In genomic region chr2:153433403-153433802, GRCh38 we compare ENCODE assay signal across 26 cellular contexts. TPM values are rescaled to one million over a fixed set of nuclear protein-coding genes. Genes with fewer than 3 reads are reported as not detected.
DNase-seq lines count a peak whose midpoint lies in the region; ATAC-seq, FAIRE-seq and TF ChIP-seq lines count a peak whose summit lies in the region.
"Had no signal": no experiment of that assay in that cellular context is flagged by ENCODE, and none has a peak within 500 bp of the region (broad histone marks: within the 10 kb centered on the region; RNA-seq: fewer than 3 reads in every experiment).

No MANE protein-coding gene starts in this region.

- no peak overlapping the region for H2AFZ ChIP-seq in HepG2 (ENCODE audit: low read length)
- H2AFZ ChIP-seq in IMR-90 (replicated peaks; ENCODE audit: low read length, poor library complexity) = no peak overlapping the region

- H3K27ac ChIP-seq in HepG2 (ENCODE audit: extremely low read length, insufficient read depth, low read length) = no peak overlapping the region
- no peak overlapping the region for H3K27ac ChIP-seq in right lobe of liver
- no peak overlapping the region for H3K27ac ChIP-seq in IMR-90 (ENCODE audit: insufficient read depth, low read length)
- H3K27ac ChIP-seq: 22Rv1, BLaER1 had no signal

- TF ChIP-seq CTCF in HepG2 (CRISPR knock-in tag; IDR thresholded peaks at IDR 0.05) (no peak), right lobe of liver (IDR thresholded peaks at IDR 0.05) (no peak), IMR-90 (conservative IDR thresholded peaks at IDR 0.05; ENCODE audit: low read depth, low read length) (no peak)

- BruUV-seq in HepG2 (replicated peaks; lab: Mats Ljungman, UMichigan) (no TSS peak), IMR-90 (replicated peaks; lab: Mats Ljungman, UMichigan) (no TSS peak)

- H3K4me2 ChIP-seq in HepG2 (ENCODE audit: low read depth, low read length) (no peak overlapping the region), IMR-90 (ENCODE audit: low read depth, low read length) (no peak overlapping the region)
- H3K4me2 ChIP-seq: BLaER1 had no signal

- H4K20me1 ChIP-seq in HepG2 (ENCODE audit: insufficient read depth, low read length) (no peaks in the 10 kb centered on the region), IMR-90 (ENCODE audit: insufficient read depth, low read length) (no peaks in the 10 kb centered on the region)
- H4K20me1 ChIP-seq: BLaER1 had no signal

- WGBS in HepG2 (ENCODE audit: low lambda C conversion rate) = 38% methylated on average over 3 of the region's 3 CpGs
- WGBS in right lobe of liver (ENCODE audit: insufficient coverage, low coverage, low lambda C conversion rate, missing lambda C conversion rate) = 61% methylated on average over 3 of the region's 3 CpGs
- WGBS in IMR-90 (ENCODE audit: extremely low coverage in 2 of 2, insufficient read length in 1 of 2), 2 experiments = no CpG with 5 or more reads among the region's 3 CpGs

- no peak overlapping the region for H4K91ac ChIP-seq in IMR-90 (ENCODE audit: insufficient read depth, low read depth, low read length)

- H3K4ac ChIP-seq in IMR-90 (ENCODE audit: low read depth, low read length) = no peak overlapping the region

- intact Hi-C loops in HepG2 (cut with micrococcal nuclease; ENCODE audit: unreplicated experiment) = no loop called here
- intact Hi-C loops in right lobe of liver (cut with DNase I) = no loop called here
- intact Hi-C loops in IMR-90 (cut with micrococcal nuclease) = no loop called here

- H3K56ac ChIP-seq in IMR-90 (ENCODE audit: extremely low read depth, insufficient read depth, low read length) = no peak overlapping the region

- H4K5ac ChIP-seq in IMR-90 (ENCODE audit: low read depth, low read length) = no peak overlapping the region

- TF ChIP-seq EP300 in HepG2 (IDR thresholded peaks at IDR 0.05; ENCODE audit: low read depth in 2 of 2, low read length in 2 of 2) (no peak), HepG2 (CRISPR knock-in tag; IDR thresholded peaks at IDR 0.05; ENCODE audit: borderline replicate concordance) (no peak)

- H2BK120ac ChIP-seq in IMR-90 (ENCODE audit: low read depth, low read length) = no peak overlapping the region

- H3K9ac ChIP-seq in HepG2 (ENCODE audit: insufficient read depth, low read depth, low read length) (no peak overlapping the region), IMR-90 (ENCODE audit: low read depth, low read length) (no peak overlapping the region)
- H3K9ac ChIP-seq: BLaER1 had no signal

- no peak overlapping the region for H3K4me3 ChIP-seq in HepG2 (replicated peaks in 1 of 3; ENCODE audit: insufficient read depth in 1 of 3, low read depth in 2 of 3, low read length in 3 of 3)
- no peak overlapping the region for H3K4me3 ChIP-seq in right lobe of liver
- no peak overlapping the region for H3K4me3 ChIP-seq in IMR-90 (ENCODE audit: insufficient read depth, low read depth, low read length)
- H3K4me3 ChIP-seq: BLaER1 had no signal

- H4K8ac ChIP-seq in IMR-90 (ENCODE audit: low read depth in 2 of 2, low read length in 2 of 2) = no peak overlapping the region

- in situ Hi-C loops in HepG2 (cut with HindIII; ENCODE audit: extremely low pct_ligation_motif_present, low pct_unique_long_range_greater_than_20kb) = no loop called here
- in situ Hi-C loops in IMR-90 (cut with MboI; ENCODE audit: low sequenced_read_pairs) = no loop called here

- H2BK15ac ChIP-seq in IMR-90 (ENCODE audit: low read depth, low read length) = no peak overlapping the region

- TF ChIP-seq RAD21 in HepG2 (CRISPR knock-in tag; IDR thresholded peaks at IDR 0.05) (no peak), IMR-90 (IDR thresholded peaks at IDR 0.05; ENCODE audit: low read length) (no peak)

- POLR2A ChIA-PET in HepG2 (lab: Yijun Ruan, JAX) = no interaction called here
- POLR2A ChIA-PET in IMR-90 (lab: Charles Lee; ENCODE audit: unreplicated experiment) = no interaction called here

- ATAC-seq in HepG2 (no peak), right lobe of liver (no peak), IMR-90 (ENCODE audit: low read depth) (no peak)

- TF ChIP-seq POLR2A in HepG2 (IDR thresholded peaks at IDR 0.05; ENCODE audit: insufficient read depth in 1 of 2, low read depth in 2 of 2, low read length in 2 of 2) = no peak
- TF ChIP-seq POLR2A in right lobe of liver (IDR thresholded peaks at IDR 0.05) = no peak
- no peak for TF ChIP-seq POLR2A in IMR-90 (IDR thresholded peaks at IDR 0.05; ENCODE audit: low read depth, low read length)

- no peaks in the 10 kb centered on the region for H3K27me3 ChIP-seq in HepG2 (ENCODE audit: control insufficient read depth in 1 of 2, insufficient read depth in 2 of 2, low read length in 2 of 2)
- no peaks in the 10 kb centered on the region for H3K27me3 ChIP-seq in right lobe of liver
- H3K27me3 ChIP-seq in IMR-90 (ENCODE audit: control insufficient read depth, insufficient read depth, low read length) = no peaks in the 10 kb centered on the region
- H3K27me3 ChIP-seq: BE2C, BLaER1 had no signal

- CTCF ChIA-PET in HepG2 (lab: Yijun Ruan, JAX; ENCODE audit: low intra/inter-chr PET ratio, low total read pairs) = no interaction called here
- CTCF ChIA-PET in IMR-90 (lab: Yijun Ruan, JAX) = no interaction called here

- H3K9me1 ChIP-seq in IMR-90 (ENCODE audit: insufficient read depth, low read length) = no peaks in the 10 kb centered on the region

- H3K4me1 ChIP-seq in HepG2 (ENCODE audit: insufficient read depth, low read length) (no peaks in the 10 kb centered on the region), right lobe of liver (no peaks in the 10 kb centered on the region), IMR-90 (ENCODE audit: control insufficient read depth, insufficient read depth, low read length) (no peaks in the 10 kb centered on the region)
- H3K4me1 ChIP-seq: BE2C, BLaER1 had no signal

- no peak for FAIRE-seq in HepG2 (lab: Jason Lieb, UNC)
- FAIRE-seq: GM12891 had no signal

- no peak overlapping the region for H2AK5ac ChIP-seq in IMR-90 (ENCODE audit: low read depth, low read length)

- no peak overlapping the region for H3K18ac ChIP-seq in IMR-90 (ENCODE audit: low read depth, low read length)

- H2BK20ac ChIP-seq in IMR-90 (ENCODE audit: low read depth, low read length) = no peak overlapping the region

- H2AK9ac ChIP-seq in IMR-90 (replicated peaks; ENCODE audit: low read depth, low read length, poor library complexity) = no peak overlapping the region

- H3K23ac ChIP-seq in IMR-90 (ENCODE audit: low read depth, low read length) = no peak overlapping the region

- DNase-seq in HepG2 (ENCODE audit: low spot score) (no peak), right lobe of liver (no peak), IMR-90 (no peak)
- no peak for DNase-seq in effector CD4-positive, alpha-beta T cell
- DNase-seq in activated effector memory CD4-positive, alpha-beta T cell treated with anti-CD3 and anti-CD28 coated beads, Interleukin-2, amount 50 U/mL, for 16 hours = no peak
- DNase-seq: ACHN; BE2C; C1 segment of cervical spinal cord; CD4-positive, alpha-beta memory T cell; CD4-positive, CD25-positive, alpha-beta regulatory T cell; CD8-positive, alpha-beta memory T cell; COR-L47; DMS 273 treated with DMSO at 0.1 percent for 48 hours; DMS153; DMS53; DMS79; DND-41; EL; GF-D8 had no signal

- H3K79me1 ChIP-seq in IMR-90 (ENCODE audit: low read depth in 1 of 2, low read length in 2 of 2) = no peaks in the 10 kb centered on the region

- no peak overlapping the region for H3K14ac ChIP-seq in IMR-90 (replicated peaks; ENCODE audit: low read depth, low read length)

- dilution Hi-C loops in IMR-90 (cut with HindIII; ENCODE audit: low sequenced_read_pairs, unreplicated experiment) = no loop called here

- H3K79me2 ChIP-seq in HepG2 (ENCODE audit: insufficient read depth, low read length) = no peaks in the 10 kb centered on the region

- no peak overlapping the region for H2BK5ac ChIP-seq in IMR-90 (ENCODE audit: low read depth, low read length, poor library complexity, severe bottlenecking)

- H3K9me3 ChIP-seq in HepG2 (ENCODE audit: low read length) = no peaks in the 10 kb centered on the region
- no peaks in the 10 kb centered on the region for H3K9me3 ChIP-seq in right lobe of liver
- peaks cover 2% of the 10 kb centered on the region; the same call in 1 of the 2 replicates for H3K9me3 ChIP-seq in IMR-90 (ENCODE audit: control insufficient read depth, insufficient read depth, low read length)
- H3K9me3 ChIP-seq: BE2C, BLaER1 had no signal

- H3K36me3 ChIP-seq in HepG2 (replicated peaks in 1 of 2; ENCODE audit: control insufficient read depth in 1 of 2, insufficient read depth in 2 of 2, low read length in 2 of 2) = no peaks in the 10 kb centered on the region
- H3K36me3 ChIP-seq in right lobe of liver = no peaks in the 10 kb centered on the region
- H3K36me3 ChIP-seq in IMR-90 (ENCODE audit: control insufficient read depth, insufficient read depth, low read length) = no peaks in the 10 kb centered on the region
- H3K36me3 ChIP-seq: BE2C, BLaER1 had no signal

TF ChIP-seq in IMR-90, 13 proteins besides CTCF, POLR2A, EP300 and RAD21 (continues in another document):
- no peak for TF ChIP-seq MAZ (IDR thresholded peaks at IDR 0.05; ENCODE audit: borderline replicate concordance, low read depth, low read length)

RNA-seq across cellular contexts. Expression of gene RPRM, which starts 45.2 kb away (rescaled TPM):
- not detected in 2 replicates for total RNA-seq in HepG2 (2016; rRNA removed; fragmentation: Illumina TruSeq; extraction: Trizol)
- total RNA-seq in HepG2 (2016; cell fraction: cytosol; rRNA removed; fragmentation: Illumina TruSeq; extraction: Trizol; ENCODE audit: low read depth) = not detected in 2 replicates
- not detected in 2 replicates for total RNA-seq in HepG2 (2016; cell fraction: insoluble cytoplasmic fraction; rRNA removed; fragmentation: Illumina TruSeq; extraction: Trizol)
- not detected in 2 replicates for total RNA-seq in HepG2 (2016; cell fraction: membrane; rRNA removed; fragmentation: Illumina TruSeq; extraction: Trizol)
- not detected in 2 replicates for total RNA-seq in HepG2 (2016; cell fraction: nucleus; rRNA removed; fragmentation: Illumina TruSeq; extraction: Trizol)
- not detected in 2 replicates for polyA plus RNA-seq in HepG2 (2011; rRNA removed)
- not detected in 2 replicates for polyA plus RNA-seq in HepG2 (2011; cell fraction: cytosol; rRNA removed)
- not detected in 2 replicates for polyA plus RNA-seq in HepG2 (2011; cell fraction: nucleus; rRNA removed)
- polyA plus RNA-seq in HepG2 (2012) = not detected in 2 replicates
- polyA plus RNA-seq in HepG2 (2016; cell fraction: cytosol; fragmentation: Illumina TruSeq; extraction: Trizol; ENCODE audit: low read depth) = not detected in 2 replicates
- not detected in 2 replicates for polyA plus RNA-seq in HepG2 (2016; cell fraction: insoluble cytoplasmic fraction; fragmentation: Illumina TruSeq; extraction: Trizol; ENCODE audit: low read depth)
- not detected in 2 replicates for polyA plus RNA-seq in HepG2 (2016; cell fraction: membrane; fragmentation: Illumina TruSeq; extraction: Trizol; ENCODE audit: low read depth)
- polyA plus RNA-seq in HepG2 (2016; cell fraction: nucleus; fragmentation: Illumina TruSeq; extraction: Trizol; ENCODE audit: insufficient read depth, low read depth) = not detected in 2 replicates
- polyA minus RNA-seq in HepG2 (2011; rRNA and poly(A)+ RNA removed; ENCODE audit: low replicate concordance) = 1.4 TPM in 1 of 2 replicates, not detected in the other
- not detected in 2 replicates for polyA minus RNA-seq in HepG2 (2011; cell fraction: cytosol; rRNA and poly(A)+ RNA removed)
- not detected in 2 replicates for polyA minus RNA-seq in HepG2 (2011; cell fraction: nucleus; rRNA and poly(A)+ RNA removed)
- not detected for total RNA-seq in right lobe of liver
- total RNA-seq in IMR-90 (2012; rRNA removed) = not detected in 2 replicates
- not detected in 2 replicates for polyA plus RNA-seq in IMR-90 (2012; rRNA removed)
- polyA plus RNA-seq in IMR-90 (2012; cell fraction: cytosol; rRNA removed) = not detected in 2 replicates
- polyA plus RNA-seq in IMR-90 (2012; cell fraction: nucleus; rRNA removed; ENCODE audit: low replicate concordance) = not detected in 2 replicates
- total RNA-seq: A172; A673; CD4-positive, alpha-beta memory T cell; CD8-positive, alpha-beta memory T cell had no signal
- polyA plus RNA-seq: AG04450; CD14-positive monocyte; CD8-positive, alpha-beta memory T cell had no signal
